ENCODE assay signal across 25 cellular contexts in genomic region chrX:49117597-49117996, GRCh38. TPM values are rescaled to one million over a fixed set of nuclear protein-coding genes. Genes with fewer than 3 reads are reported as not detected.
DNase-seq lines count a peak whose midpoint lies in the region; ATAC-seq lines count a peak whose summit lies in the region.
"Had no signal": no experiment of that assay in that cellular context is flagged by ENCODE, and none has a peak within 500 bp of the region (broad histone marks: within the 10 kb centered on the region; RNA-seq: fewer than 3 reads in every experiment).

No MANE protein-coding gene starts in this region.

- peaks cover 28% of the 10 kb centered on the region for H3K4me1 Mint-ChIP-seq in activated naive CD4-positive, alpha-beta T cell treated with anti-CD3 and anti-CD28 coated beads for 36 hours (ENCODE audit: low read depth)
- H3K4me1 Mint-ChIP-seq in T-cell: peaks cover 26 to 44% (median 32%) of the 10 kb centered on the region in 3 donors
- H3K4me1 Mint-ChIP-seq in activated T-helper 17 cell treated with anti-CD3 and anti-CD28 coated beads, Interleukin-2, amount 50 U/mL, for 72 hours: peaks cover 22% of the 10 kb centered on the region
- H3K4me1 Mint-ChIP-seq in natural killer cell treated with Interleukin-12 subunit alpha and Interleukin-12 subunit beta and Interleukin-15 and Interleukin-18, amount 100 ng/mL, for 72 hours (ENCODE audit: low read depth in 2 of 2): peaks cover 24 to 35% of the 10 kb centered on the region in 2 donors

- no peak for DNase-seq in activated naive CD4-positive, alpha-beta T cell treated with anti-CD3 and anti-CD28 coated beads for 36 hours
- DNase-seq in activated naive CD4-positive, alpha-beta T cell treated with anti-CD3 and anti-CD28 coated beads, Interleukin-2, amount 50 U/mL, for 16 hours: no peak
- no peak for DNase-seq in T-cell
- no peak for DNase-seq in natural killer cell treated with Interleukin-12 subunit alpha and Interleukin-12 subunit beta and Interleukin-15 and Interleukin-18, amount 100 ng/mL, for 72 hours (ENCODE audit: low spot score)
- DNase-seq: activated effector memory CD4-positive, alpha-beta T cell treated with anti-CD3 and anti-CD28 coated beads, Interleukin-2, amount 50 U/mL, for 16 hours; amygdala; brain microvascular endothelial cell; Caco-2; DMS53; dorsolateral prefrontal cortex; hypothalamus; left cardiac atrium; NCI-H1417 treated with DMSO at 0.1 percent for 48 hours; NCI-H2029 treated with DMSO at 0.1 percent for 48 hours; NCI-H524 treated with DMSO at 0.1 percent for 48 hours; nephron progenitor cell; stimulated activated naive B cell treated with anti-CD40 and anti-IgM and Interleukin-4, amounts not matched to agents 10 μg/mL and 1 μg/mL and 100 μg/mL, for 72 hours; substantia nigra had no signal

- H3K4me3 Mint-ChIP-seq in activated naive CD4-positive, alpha-beta T cell treated with anti-CD3 and anti-CD28 coated beads for 36 hours: no peak overlapping the region
- peak overlapping the region; percentile 70 to 88 (median 78) for H3K4me3 Mint-ChIP-seq in T-cell
- H3K4me3 Mint-ChIP-seq in activated T-helper 17 cell treated with anti-CD3 and anti-CD28 coated beads, Interleukin-2, amount 50 U/mL, for 72 hours: peak overlapping the region; percentile 31
- H3K4me3 Mint-ChIP-seq in natural killer cell treated with Interleukin-12 subunit alpha and Interleukin-12 subunit beta and Interleukin-15 and Interleukin-18, amount 100 ng/mL, for 72 hours: peak overlapping the region; percentile 72
- H3K4me3 Mint-ChIP-seq: nephron progenitor cell; stimulated activated naive B cell treated with anti-CD40 and anti-IgM and Interleukin-4, amounts not matched to agents 10 μg/mL and 1 μg/mL and 100 μg/mL, for 72 hours; type B pancreatic cell had no signal

- peak overlapping the region; percentile 74 for H3K27ac Mint-ChIP-seq in activated naive CD4-positive, alpha-beta T cell treated with anti-CD3 and anti-CD28 coated beads for 36 hours
- peak overlapping the region; percentile 94 to 99 for H3K27ac Mint-ChIP-seq in T-cell
- peak overlapping the region; percentile 61 for H3K27ac Mint-ChIP-seq in activated T-helper 17 cell treated with anti-CD3 and anti-CD28 coated beads, Interleukin-2, amount 50 U/mL, for 72 hours
- peak overlapping the region; percentile 78 to 84 for H3K27ac Mint-ChIP-seq in natural killer cell treated with Interleukin-12 subunit alpha and Interleukin-12 subunit beta and Interleukin-15 and Interleukin-18, amount 100 ng/mL, for 72 hours
- H3K27ac Mint-ChIP-seq: nephron progenitor cell; stimulated activated naive B cell treated with anti-CD40 and anti-IgM and Interleukin-4, amounts not matched to agents 10 μg/mL and 1 μg/mL and 100 μg/mL, for 72 hours; type B pancreatic cell had no signal

- no peaks in the 10 kb centered on the region for H3K27me3 Mint-ChIP-seq in activated naive CD4-positive, alpha-beta T cell treated with anti-CD3 and anti-CD28 coated beads for 36 hours (ENCODE audit: low read depth)
- H3K27me3 Mint-ChIP-seq in T-cell: no peaks in the 10 kb centered on the region
- H3K27me3 Mint-ChIP-seq in activated T-helper 17 cell treated with anti-CD3 and anti-CD28 coated beads, Interleukin-2, amount 50 U/mL, for 72 hours: no peaks in the 10 kb centered on the region
- H3K27me3 Mint-ChIP-seq in natural killer cell treated with Interleukin-12 subunit alpha and Interleukin-12 subunit beta and Interleukin-15 and Interleukin-18, amount 100 ng/mL, for 72 hours: no peaks in the 10 kb centered on the region
- H3K27me3 Mint-ChIP-seq: stimulated activated naive B cell treated with anti-CD40 and anti-IgM and Interleukin-4, amounts not matched to agents 10 μg/mL and 1 μg/mL and 100 μg/mL, for 72 hours; type B pancreatic cell had no signal

- peak; percentile 43 to 61 (median 52) for ATAC-seq in T-cell (replicated peaks in 1 of 4)
- ATAC-seq in activated T-helper 17 cell treated with anti-CD3 and anti-CD28 coated beads, Interleukin-2, amount 50 U/mL, for 72 hours (replicated peaks): no peak
- no peak for ATAC-seq in natural killer cell treated with Interleukin-12 subunit alpha and Interleukin-12 subunit beta and Interleukin-15 and Interleukin-18, amount 100 ng/mL, for 72 hours
- ATAC-seq in HG02571 (IDR thresholded peaks at IDR 0.05; ENCODE audit: unreplicated experiment): no peak
- ATAC-seq in GM19324 (IDR thresholded peaks at IDR 0.05; ENCODE audit: low FRiP score, unreplicated experiment): no peak
- no peak for ATAC-seq in GM18873 (IDR thresholded peaks at IDR 0.05; ENCODE audit: low FRiP score, unreplicated experiment)
- ATAC-seq: activated CD4-positive, CD25-positive, alpha-beta regulatory T cell treated with anti-CD3 and anti-CD28 coated beads, Interleukin-2, amount 50 U/mL, for 24 hours; gastroesophageal sphincter; left cardiac atrium; stimulated activated naive B cell treated with anti-CD40 and anti-IgM and Interleukin-4, amounts not matched to agents 10 μg/mL and 1 μg/mL and 100 μg/mL, for 72 hours had no signal

- peaks cover 19% of the 10 kb centered on the region for H3K36me3 Mint-ChIP-seq in activated naive CD4-positive, alpha-beta T cell treated with anti-CD3 and anti-CD28 coated beads for 36 hours (ENCODE audit: low read depth)
- H3K36me3 Mint-ChIP-seq in T-cell: peaks cover 35% of the 10 kb centered on the region
- peaks cover 81% of the 10 kb centered on the region for H3K36me3 Mint-ChIP-seq in activated T-helper 17 cell treated with anti-CD3 and anti-CD28 coated beads, Interleukin-2, amount 50 U/mL, for 72 hours (ENCODE audit: low read depth)
- H3K36me3 Mint-ChIP-seq in natural killer cell treated with Interleukin-12 subunit alpha and Interleukin-12 subunit beta and Interleukin-15 and Interleukin-18, amount 100 ng/mL, for 72 hours: peaks cover 18% of the 10 kb centered on the region

- CTCF ChIA-PET in activated naive CD4-positive, alpha-beta T cell treated with anti-CD3 and anti-CD28 coated beads for 36 hours (lab: Charles Lee): no interaction called here
- CTCF ChIA-PET in T-cell (lab: Charles Lee): no interaction called here

- POLR2A ChIA-PET in T-cell (lab: Charles Lee): no interaction called here

- no peaks in the 10 kb centered on the region for H3K9me3 Mint-ChIP-seq in activated naive CD4-positive, alpha-beta T cell treated with anti-CD3 and anti-CD28 coated beads for 36 hours
- H3K9me3 Mint-ChIP-seq in T-cell: no peaks in the 10 kb centered on the region
- no peaks in the 10 kb centered on the region for H3K9me3 Mint-ChIP-seq in activated T-helper 17 cell treated with anti-CD3 and anti-CD28 coated beads, Interleukin-2, amount 50 U/mL, for 72 hours
- H3K9me3 Mint-ChIP-seq in natural killer cell treated with Interleukin-12 subunit alpha and Interleukin-12 subunit beta and Interleukin-15 and Interleukin-18, amount 100 ng/mL, for 72 hours: no peaks in the 10 kb centered on the region
- H3K9me3 Mint-ChIP-seq: stimulated activated naive B cell treated with anti-CD40 and anti-IgM and Interleukin-4, amounts not matched to agents 10 μg/mL and 1 μg/mL and 100 μg/mL, for 72 hours; type B pancreatic cell had no signal

- intact Hi-C loops in activated naive CD4-positive, alpha-beta T cell treated with anti-CD3 and anti-CD28 coated beads for 36 hours (cut with micrococcal nuclease): no loop called here

RNA-seq across cellular contexts. Expression of gene GPKOW, which starts 5.9 kb away (rescaled TPM):
- total RNA-seq in activated naive CD4-positive, alpha-beta T cell treated with anti-CD3 and anti-CD28 coated beads for 36 hours: 10 to 100 TPM; 18.6 to 19.9 TPM
- 10 to 100 TPM; 16.5 to 25.9 (median 23.1) TPM for total RNA-seq in T-cell
- total RNA-seq in activated T-helper 17 cell treated with anti-CD3 and anti-CD28 coated beads, Interleukin-2, amount 50 U/mL, for 72 hours: 10 to 100 TPM; 17.3 to 18.1 TPM
- total RNA-seq in natural killer cell treated with Interleukin-12 subunit alpha and Interleukin-12 subunit beta and Interleukin-15 and Interleukin-18, amount 100 ng/mL, for 72 hours: 10 to 100 TPM; 19.1 to 27.7 TPM

RNA-seq across cellular contexts. Expression of gene WDR45, which starts 37.9 kb away (rescaled TPM):
- total RNA-seq in activated naive CD4-positive, alpha-beta T cell treated with anti-CD3 and anti-CD28 coated beads for 36 hours: 10 to 100 TPM; 17.9 to 22.5 TPM
- total RNA-seq in T-cell: 100 to 1,000 TPM in 3 of 5 donors, 10 to 100 TPM in 2; 66.2 to 134 (median 112) TPM
- 10 to 100 TPM; 40.6 to 44.5 TPM for total RNA-seq in activated T-helper 17 cell treated with anti-CD3 and anti-CD28 coated beads, Interleukin-2, amount 50 U/mL, for 72 hours
- total RNA-seq in natural killer cell treated with Interleukin-12 subunit alpha and Interleukin-12 subunit beta and Interleukin-15 and Interleukin-18, amount 100 ng/mL, for 72 hours: 10 to 100 TPM; 48.1 to 62.3 TPM

RNA-seq across cellular contexts. Expression of gene PRAF2, which starts 43.8 kb away (rescaled TPM):
- total RNA-seq in activated naive CD4-positive, alpha-beta T cell treated with anti-CD3 and anti-CD28 coated beads for 36 hours: 10 to 100 TPM; 14.5 to 14.8 TPM
- 10 to 100 TPM; 17.5 to 34.5 (median 34.0) TPM for total RNA-seq in T-cell
- total RNA-seq in activated T-helper 17 cell treated with anti-CD3 and anti-CD28 coated beads, Interleukin-2, amount 50 U/mL, for 72 hours: 10 to 100 TPM; 14.3 to 21.7 TPM
- total RNA-seq in natural killer cell treated with Interleukin-12 subunit alpha and Interleukin-12 subunit beta and Interleukin-15 and Interleukin-18, amount 100 ng/mL, for 72 hours: 10 to 100 TPM; 16.4 to 19.5 TPM

RNA-seq across cellular contexts. Expression of gene MAGIX, which starts 45.0 kb away (rescaled TPM):
- total RNA-seq in activated naive CD4-positive, alpha-beta T cell treated with anti-CD3 and anti-CD28 coated beads for 36 hours: under 1 TPM; 0.25 to 0.26 TPM
- total RNA-seq in T-cell: 1 to 10 TPM in 3 of 5 donors, under 1 TPM in 2; 0.56 to 1.9 (median 1.6) TPM
- 1 to 10 TPM; 1.5 to 3.7 TPM for total RNA-seq in activated T-helper 17 cell treated with anti-CD3 and anti-CD28 coated beads, Interleukin-2, amount 50 U/mL, for 72 hours
- total RNA-seq in natural killer cell treated with Interleukin-12 subunit alpha and Interleukin-12 subunit beta and Interleukin-15 and Interleukin-18, amount 100 ng/mL, for 72 hours: 1 to 10 TPM; 1.2 to 1.3 TPM

RNA-seq across cellular contexts. Expression of gene PLP2, which starts 54.1 kb away (rescaled TPM):
- total RNA-seq in activated naive CD4-positive, alpha-beta T cell treated with anti-CD3 and anti-CD28 coated beads for 36 hours: 100 to 1,000 TPM; 143 to 145 TPM
- total RNA-seq in T-cell: 100 to 1,000 TPM in 4 of 5 donors, 10 to 100 TPM in 1; 85.2 to 241 (median 207) TPM
- total RNA-seq in activated T-helper 17 cell treated with anti-CD3 and anti-CD28 coated beads, Interleukin-2, amount 50 U/mL, for 72 hours: 100 to 1,000 TPM; 228 to 233 TPM
- 10 to 100 TPM; 50.6 to 54.0 TPM for total RNA-seq in natural killer cell treated with Interleukin-12 subunit alpha and Interleukin-12 subunit beta and Interleukin-15 and Interleukin-18, amount 100 ng/mL, for 72 hours

Comparison
In these comparisons a context has a peak if more than half of its experiments do, and no peak if none do; other contexts are left out.
1. ATAC-seq: peak in T-cell (4 of 4); none in activated T-helper 17 cell treated with anti-CD3 and anti-CD28 coated beads, Interleukin-2, amount 50 U/mL, for 72 hours (single experiment), natural killer cell treated with Interleukin-12 subunit alpha and Interleukin-12 subunit beta and Interleukin-15 and Interleukin-18, amount 100 ng/mL, for 72 hours (0 of 2), HG02571 (single experiment), GM19324 (single experiment) and GM18873 (single experiment).
2. Peak in every context shown above with its lines, with median percentiles within 50 percentile points of each other: H3K27ac Mint-ChIP-seq.